ENCODE assay signal across 8 cellular contexts in the genomic region with DNA sequence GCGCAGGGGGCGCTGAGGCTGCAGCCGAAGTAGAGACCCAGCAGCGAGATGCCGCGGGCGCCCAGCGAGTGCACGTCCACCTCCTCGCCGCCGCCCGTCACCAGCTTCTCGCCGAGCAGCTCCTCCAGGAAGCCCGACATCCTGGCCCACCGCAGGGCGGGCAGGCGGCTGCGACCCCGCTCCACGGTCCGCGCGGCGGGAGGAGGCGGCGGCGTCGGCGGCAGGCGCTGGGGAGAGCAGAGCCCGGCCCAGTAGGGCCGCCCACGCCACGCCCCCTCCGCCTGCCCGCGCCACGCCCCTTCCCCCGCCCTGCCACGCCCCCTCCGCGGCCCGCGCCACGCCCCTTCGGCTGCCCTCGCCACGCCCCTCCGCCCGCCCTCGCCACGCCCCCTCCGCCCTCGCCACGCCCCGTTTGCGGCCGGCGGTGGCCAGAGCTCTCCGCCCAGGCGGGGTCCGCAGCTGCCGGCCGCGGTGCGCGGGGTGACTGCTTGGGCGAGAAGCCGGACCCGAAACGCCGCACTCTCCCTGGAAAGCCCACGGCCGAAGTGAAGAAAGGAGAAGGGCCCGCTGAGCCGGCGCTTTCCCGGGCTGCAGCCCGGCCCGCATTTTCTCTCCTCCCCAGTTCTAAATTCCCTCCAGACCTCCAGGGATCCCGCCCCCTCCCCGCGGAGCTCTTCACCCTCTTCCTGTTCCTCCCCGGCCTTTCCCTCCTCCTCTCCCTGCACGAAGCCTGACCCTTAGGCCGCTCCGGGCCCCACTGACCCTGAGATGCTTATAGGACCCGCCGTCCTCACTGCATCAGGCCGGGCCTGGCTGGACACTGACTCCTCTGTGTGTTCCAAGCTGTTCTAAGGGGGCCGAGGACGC. TPM values are rescaled to one million over a fixed set of nuclear protein-coding genes. Genes with fewer than 3 reads are reported as not detected.
DNase-seq lines count a peak whose midpoint lies in the region; ATAC-seq and TF ChIP-seq lines count a peak whose summit lies in the region.

Gene NXN (minus strand): TSS at position 238 of the 867 bp plus-strand sequence.

- H3K4me3 ChIP-seq in HFF-Myc (replicated peaks; ENCODE audit: low read depth, low read length) (peak within 1 kb of the TSS; percentile 66), mammary epithelial cell (replicated peaks in 1 of 3; ENCODE audit: insufficient read depth in 1 of 3, low read depth in 2 of 3, low read length in 3 of 3) (peak within 1 kb of the TSS; percentile 69 to 93 (median 90))

- ATAC-seq in WTC11, result peak; percentile 74

- H3K9me3 Mint-ChIP-seq in WTC11, result no peaks in the 10 kb centered on the region

- no TSS peak for BruUV-seq in mammary epithelial cell (replicated peaks; lab: Mats Ljungman, UMichigan)

- no peaks in the 10 kb centered on the region for H4K20me1 ChIP-seq in mammary epithelial cell (ENCODE audit: insufficient read depth, low read length)

- H3K27me3 Mint-ChIP-seq in WTC11 (ENCODE audit: low read depth), result no peaks in the 10 kb centered on the region

- POLR2A ChIA-PET in WTC11 (lab: Charles Lee), result interaction anchor here (0.6 to 2.8 kb wide), 17 partner anchors 9 to 308 kb away, joined by 3 to 32 read pairs (median 4); partner anchors contain the start of genes GLOD4 and MRM3

- in situ Hi-C loops in mammary epithelial cell (cut with MboI; ENCODE audit: low sequenced_read_pairs in 2 of 2), result loop anchor here (5.0 to 10.0 kb wide), 3 partner anchors 105 to 192 kb away; no protein-coding TSS in a partner anchor

- no peaks in the 10 kb centered on the region for H3K27me3 ChIP-seq in mammary epithelial cell (ENCODE audit: insufficient read depth, low read length)

- peak within 1 kb of the TSS; percentile 89 for H3K9ac ChIP-seq in mammary epithelial cell (ENCODE audit: insufficient read depth, low read length)

- dilution Hi-C loops in mammary epithelial cell (cut with HindIII; ENCODE audit: low sequenced_read_pairs), result loop anchor here (5.0 to 10.0 kb wide), 4 partner anchors 37 to 182 kb away; no protein-coding TSS in a partner anchor

- peak within 1 kb of the TSS; percentile 79 for H3K27ac ChIP-seq in mammary epithelial cell (ENCODE audit: insufficient read depth, low read depth, low read length)

- H3K79me2 ChIP-seq in mammary epithelial cell (ENCODE audit: insufficient read depth, low read length), result peaks cover 47% of the 10 kb centered on the region

- no peaks in the 10 kb centered on the region for H3K36me3 ChIP-seq in mammary epithelial cell (ENCODE audit: insufficient read depth, low read length)

- peak within 1 kb of the TSS; percentile 93 for H3K4me3 Mint-ChIP-seq in WTC11

- CTCF ChIA-PET in WTC11 (lab: Charles Lee), result interaction anchor here (0.5 to 6.8 kb wide), 36 partner anchors 7 to 568 kb away, joined by 3 to 190 read pairs (median 6); partner anchors contain the start of genes GEMIN4, GLOD4, MRM3 and TIMM22
- CTCF ChIA-PET in mammary epithelial cell (lab: Charles Lee; ENCODE audit: low non-redundant PET), result interaction anchor here (0.6 to 1.3 kb wide), 4 partner anchors 100 to 279 kb away, joined by 4 to 24 read pairs (median 8); no protein-coding TSS in a partner anchor

- H3K4me1 ChIP-seq in mammary epithelial cell (ENCODE audit: insufficient read depth, low read length), result peaks cover 25% of the 10 kb centered on the region

- peak within 1 kb of the TSS; percentile 96; the same call in 1 of the 2 replicates for H3K27ac Mint-ChIP-seq in WTC11

- WGBS in mammary epithelial cell (ENCODE audit: low coverage, missing lambda C conversion rate), result 6% methylated on average over 16 of the region's 94 CpGs

- DNase-seq in GDM1 (lab: John Stamatoyannopoulos, UW) (peak; percentile 68), HFF-Myc (ENCODE audit: extremely low read depth, low read depth) (no peak), NCI-H146 treated with DMSO at 0.1 percent for 48 hours (lab: John Stamatoyannopoulos, UW; ENCODE audit: unreplicated experiment) (peak; percentile 78), WTC11 (ENCODE audit: low spot score) (peak; percentile 83), mammary epithelial cell (peak; percentile 71), iris pigment epithelial cell (ENCODE audit: low read depth) (peak; percentile 65), NCI-H187 treated with DMSO at 0.1 percent for 48 hours (lab: John Stamatoyannopoulos, UW) (no peak)
- DNase-seq in stimulated activated CD4-positive, alpha-beta T cell treated with anti-CD3 and anti-CD28 coated beads, Interleukin-12 subunit alpha, Interleukin-12 subunit beta, amount 100 ng/mL, for 24 hours (ENCODE audit: low read depth in 2 of 2), result peak; percentile 78 to 79

- H3K9me3 ChIP-seq in mammary epithelial cell (replicated peaks; ENCODE audit: insufficient read depth, low read length), result no peaks in the 10 kb centered on the region

- H3K4me2 ChIP-seq in mammary epithelial cell (ENCODE audit: insufficient read depth, low read depth, low read length), result peak within 1 kb of the TSS; percentile 88

- H2AFZ ChIP-seq in mammary epithelial cell (ENCODE audit: low read depth, low read length), result peak within 1 kb of the TSS; percentile 91

- TF ChIP-seq CTCF in HFF-Myc (IDR thresholded peaks at IDR 0.05; ENCODE audit: low read depth, low read length, missing control alignments) (no peak), WTC11 (IDR thresholded peaks at IDR 0.05) (no peak), mammary epithelial cell (conservative IDR thresholded peaks at IDR 0.05 in 1 of 2, IDR thresholded peaks at IDR 0.05 in 1 of 2; ENCODE audit: extremely low read depth in 1 of 2, insufficient read depth in 1 of 2, low read depth in 1 of 2, low read length in 2 of 2) (peak in 1 of 2 donors; percentile 43)

- peaks cover 37% of the 10 kb centered on the region for H3K4me1 Mint-ChIP-seq in WTC11

- intact Hi-C loops in mammary epithelial cell (cut with micrococcal nuclease), result loop anchor here (2.0 to 5.0 kb wide), 4 partner anchors 197 to 837 kb away; partner anchors contain the start of genes GLOD4, MRM3 and TLCD3A

- H3K36me3 Mint-ChIP-seq in WTC11, result no peaks in the 10 kb centered on the region

TF ChIP-seq in WTC11, 78 proteins besides CTCF, POLR2A, EP300 and RAD21 (continues in another document):
- TF ChIP-seq ZNF512 (CRISPR knock-in tag; IDR thresholded peaks at IDR 0.05; ENCODE audit: borderline replicate concordance), result no peak
- TF ChIP-seq JAZF1 (CRISPR knock-in tag; IDR thresholded peaks at IDR 0.05), result no peak
- TF ChIP-seq HMGXB4 (CRISPR knock-in tag; IDR thresholded peaks at IDR 0.05), result 0 out of 2 replicates have a peak, but pooled peaks have one; percentile 45
- no peak for TF ChIP-seq ZBTB21 (CRISPR knock-in tag; IDR thresholded peaks at IDR 0.05; ENCODE audit: borderline replicate concordance)
- TF ChIP-seq ZNF396 (CRISPR knock-in tag; IDR thresholded peaks at IDR 0.05; ENCODE audit: borderline replicate concordance), result no peak
- TF ChIP-seq, protein P1, sequence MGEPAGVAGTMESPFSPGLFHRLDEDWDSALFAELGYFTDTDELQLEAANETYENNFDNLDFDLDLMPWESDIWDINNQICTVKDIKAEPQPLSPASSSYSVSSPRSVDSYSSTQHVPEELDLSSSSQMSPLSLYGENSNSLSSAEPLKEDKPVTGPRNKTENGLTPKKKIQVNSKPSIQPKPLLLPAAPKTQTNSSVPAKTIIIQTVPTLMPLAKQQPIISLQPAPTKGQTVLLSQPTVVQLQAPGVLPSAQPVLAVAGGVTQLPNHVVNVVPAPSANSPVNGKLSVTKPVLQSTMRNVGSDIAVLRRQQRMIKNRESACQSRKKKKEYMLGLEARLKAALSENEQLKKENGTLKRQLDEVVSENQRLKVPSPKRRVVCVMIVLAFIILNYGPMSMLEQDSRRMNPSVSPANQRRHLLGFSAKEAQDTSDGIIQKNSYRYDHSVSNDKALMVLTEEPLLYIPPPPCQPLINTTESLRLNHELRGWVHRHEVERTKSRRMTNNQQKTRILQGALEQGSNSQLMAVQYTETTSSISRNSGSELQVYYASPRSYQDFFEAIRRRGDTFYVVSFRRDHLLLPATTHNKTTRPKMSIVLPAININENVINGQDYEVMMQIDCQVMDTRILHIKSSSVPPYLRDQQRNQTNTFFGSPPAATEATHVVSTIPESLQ (CRISPR knock-in tag; IDR thresholded peaks at IDR 0.05), result no peak
- no peak for TF ChIP-seq RORB (CRISPR knock-in tag; IDR thresholded peaks at IDR 0.05)
- TF ChIP-seq NFATC4 (CRISPR knock-in tag; IDR thresholded peaks at IDR 0.05), result no peak
- TF ChIP-seq JUN (CRISPR knock-in tag; IDR thresholded peaks at IDR 0.05), result no peak
- 0 out of 2 replicates have a peak, but pooled peaks have one; percentile 21 for TF ChIP-seq CBFB (CRISPR knock-in tag; IDR thresholded peaks at IDR 0.05; ENCODE audit: low read depth)
- no peak for TF ChIP-seq MYBL2 (CRISPR knock-in tag; IDR thresholded peaks at IDR 0.05)
- TF ChIP-seq SP1 (CRISPR knock-in tag; conservative IDR thresholded peaks at IDR 0.05), result peak; percentile 90
- no peak for TF ChIP-seq ZNF219 (CRISPR knock-in tag; IDR thresholded peaks at IDR 0.05; ENCODE audit: borderline replicate concordance)

RNA-seq across cellular contexts. Expression of gene NXN, which starts in this region (rescaled TPM):
- 96.8 to 100 TPM (median 98.7 TPM) in 3 replicates for total RNA-seq in WTC11 (2021)
- total RNA-seq in mammary epithelial cell, result 100 to 1,000 TPM; 126 to 128 TPM
- polyA plus RNA-seq in mammary epithelial cell, result 87.8 TPM
- 188 TPM for polyA minus RNA-seq in mammary epithelial cell

Comparison
In these comparisons a context has a peak if more than half of its experiments do, and no peak if none do; other contexts are left out.
1. DNase-seq: peak in GDM1 (single experiment), NCI-H146 treated with DMSO at 0.1 percent for 48 hours (single experiment), WTC11 (single experiment), mammary epithelial cell (single experiment), iris pigment epithelial cell (single experiment) and stimulated activated CD4-positive, alpha-beta T cell treated with anti-CD3 and anti-CD28 coated beads, Interleukin-12 subunit alpha, Interleukin-12 subunit beta, amount 100 ng/mL, for 24 hours (2 of 2); none in HFF-Myc (single experiment) and NCI-H187 treated with DMSO at 0.1 percent for 48 hours (single experiment).